9 cellular contexts compared by ENCODE assay signal in the genomic region with DNA sequence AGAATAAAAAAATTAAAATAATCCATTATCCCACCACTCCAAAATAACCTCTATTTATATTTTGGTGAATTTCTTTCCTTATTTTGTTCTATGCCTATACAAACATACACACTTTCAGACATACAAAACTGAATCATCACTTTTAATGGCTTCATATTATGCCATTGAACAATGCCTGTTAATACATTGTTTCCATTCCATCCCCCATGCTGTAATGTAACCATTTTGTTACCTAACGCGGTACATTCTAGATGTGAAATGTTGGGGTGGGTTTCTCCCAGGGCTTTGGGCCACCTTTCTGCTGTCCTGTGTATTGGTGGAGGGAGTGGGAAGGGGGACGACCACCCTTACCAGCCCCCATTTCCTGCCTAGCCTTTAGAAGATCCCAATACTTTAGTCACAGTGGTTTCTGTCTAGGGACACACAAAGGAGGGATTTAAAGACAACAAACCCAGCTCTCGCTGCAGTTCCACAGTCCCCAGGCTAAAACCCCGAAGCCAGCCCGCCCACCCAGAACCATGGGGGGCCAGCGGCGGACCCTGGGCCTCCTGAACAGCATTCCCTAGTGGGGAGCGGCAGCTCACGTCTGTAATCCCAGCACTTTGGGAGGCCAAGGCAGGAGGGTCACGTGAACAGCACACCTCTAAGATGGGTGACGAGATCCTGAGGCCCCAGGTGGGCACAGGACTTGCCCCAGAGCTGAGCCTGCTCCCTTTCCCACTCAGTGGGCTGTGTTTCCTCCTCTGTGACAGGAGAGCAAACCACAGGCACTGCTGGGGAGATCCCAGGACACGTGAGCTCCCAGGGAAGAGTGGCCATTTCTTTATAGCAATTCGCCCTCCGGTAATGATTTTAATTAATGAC. TPM values are rescaled to one million over a fixed set of nuclear protein-coding genes. Genes with fewer than 3 reads are reported as not detected.
DNase-seq lines count a peak whose midpoint lies in the region; TF ChIP-seq lines count a peak whose summit lies in the region.
"Had no signal": no experiment of that assay in that cellular context is flagged by ENCODE, and none has a peak within 500 bp of the region (broad histone marks: within the 10 kb centered on the region; RNA-seq: fewer than 3 reads in every experiment).

No MANE protein-coding gene starts in this region.

- H3K4me1 ChIP-seq in hepatocyte (ENCODE audit: insufficient read depth): peaks cover 39% of the 10 kb centered on the region
- H3K4me1 ChIP-seq in stomach: peaks cover 69 to 99% (median 82%) of the 10 kb centered on the region in 4 donors

- H3K27me3 ChIP-seq in hepatocyte (no peaks in the 10 kb centered on the region), stomach (no peaks in the 10 kb centered on the region)

- H3K4me3 ChIP-seq in hepatocyte: no peak overlapping the region
- no peak overlapping the region for H3K4me3 ChIP-seq in stomach

- DNase-seq in T-helper 1 cell (no peak), hepatocyte (ENCODE audit: low spot score) (no peak), stomach (no peak), NCI-H526 treated with DMSO at 0.1 percent for 48 hours (lab: John Stamatoyannopoulos, UW) (no peak), COLO668 (lab: John Stamatoyannopoulos, UW; ENCODE audit: unreplicated experiment) (no peak), HEK293T (ENCODE audit: extremely low spot score) (no peak)
- DNase-seq in activated T-helper 2 cell treated with anti-CD3 and anti-CD28 coated beads, Interferon-gamma antibody, Interleukin-2, Interleukin-4, amounts not matched to agents 10 μg/mL and 5 μg/mL and 100 μg/mL, durations not matched to agents 14 hours and 24 hours and 36 hours (ENCODE audit: low spot score): no peak
- DNase-seq: NCI-H1930 had no signal

- TF ChIP-seq CTCF in hepatocyte (IDR thresholded peaks at IDR 0.05; ENCODE audit: poor library complexity): no peak
- TF ChIP-seq CTCF in stomach (IDR thresholded peaks at IDR 0.05): no peak

- peaks cover 53% of the 10 kb centered on the region for H3K4me1 Mint-ChIP-seq in T-helper 1 cell treated with Interleukin-12 subunit alpha and Interleukin-12 subunit beta and Interleukin-4 antibody, amounts not matched to agents 30 μg/mL and 1 μg/mL, for 36 hours (ENCODE audit: low read depth)
- H3K4me1 Mint-ChIP-seq in activated T-helper 2 cell treated with anti-CD3 and anti-CD28 coated beads, Interferon-gamma antibody, Interleukin-2, Interleukin-4, amounts not matched to agents 10 μg/mL and 5 μg/mL and 100 μg/mL, durations not matched to agents 14 hours and 24 hours and 36 hours (ENCODE audit: low read depth): peaks cover 38% of the 10 kb centered on the region

- CTCF ChIA-PET in HEK293T (lab: Yijun Ruan, JAX): no interaction called here

- peak overlapping the region; percentile 66 for H3K4me3 Mint-ChIP-seq in T-helper 1 cell treated with Interleukin-12 subunit alpha and Interleukin-12 subunit beta and Interleukin-4 antibody, amounts not matched to agents 30 μg/mL and 1 μg/mL, for 36 hours
- peak overlapping the region; percentile 19 for H3K4me3 Mint-ChIP-seq in activated T-helper 2 cell treated with anti-CD3 and anti-CD28 coated beads, Interferon-gamma antibody, Interleukin-2, Interleukin-4, amounts not matched to agents 10 μg/mL and 5 μg/mL and 100 μg/mL, durations not matched to agents 14 hours and 24 hours and 36 hours (ENCODE audit: low read depth)

- peaks cover 16% of the 10 kb centered on the region for H3K36me3 Mint-ChIP-seq in T-helper 1 cell treated with Interleukin-12 subunit alpha and Interleukin-12 subunit beta and Interleukin-4 antibody, amounts not matched to agents 30 μg/mL and 1 μg/mL, for 36 hours (ENCODE audit: low read depth)
- H3K36me3 Mint-ChIP-seq in activated T-helper 2 cell treated with anti-CD3 and anti-CD28 coated beads, Interferon-gamma antibody, Interleukin-2, Interleukin-4, amounts not matched to agents 10 μg/mL and 5 μg/mL and 100 μg/mL, durations not matched to agents 14 hours and 24 hours and 36 hours (ENCODE audit: low read depth): peaks cover 11% of the 10 kb centered on the region

- peaks cover 99% of the 10 kb centered on the region for H3K79me2 ChIP-seq in hepatocyte

- TF ChIP-seq EP300 in stomach (IDR thresholded peaks at IDR 0.05): no peak

- H3K4me2 ChIP-seq in hepatocyte: peak overlapping the region; percentile 48

- H2AFZ ChIP-seq in hepatocyte: no peak overlapping the region

- H3K27ac Mint-ChIP-seq in T-helper 1 cell treated with Interleukin-12 subunit alpha and Interleukin-12 subunit beta and Interleukin-4 antibody, amounts not matched to agents 30 μg/mL and 1 μg/mL, for 36 hours: peak overlapping the region; percentile 86
- peak overlapping the region; percentile 73 for H3K27ac Mint-ChIP-seq in activated T-helper 2 cell treated with anti-CD3 and anti-CD28 coated beads, Interferon-gamma antibody, Interleukin-2, Interleukin-4, amounts not matched to agents 10 μg/mL and 5 μg/mL and 100 μg/mL, durations not matched to agents 14 hours and 24 hours and 36 hours

- H3K9me3 Mint-ChIP-seq in T-helper 1 cell treated with Interleukin-12 subunit alpha and Interleukin-12 subunit beta and Interleukin-4 antibody, amounts not matched to agents 30 μg/mL and 1 μg/mL, for 36 hours: no peaks in the 10 kb centered on the region
- no peaks in the 10 kb centered on the region for H3K9me3 Mint-ChIP-seq in activated T-helper 2 cell treated with anti-CD3 and anti-CD28 coated beads, Interferon-gamma antibody, Interleukin-2, Interleukin-4, amounts not matched to agents 10 μg/mL and 5 μg/mL and 100 μg/mL, durations not matched to agents 14 hours and 24 hours and 36 hours

- H4K20me1 ChIP-seq in hepatocyte (ENCODE audit: insufficient read depth, poor library complexity, severe bottlenecking): peaks cover 48% of the 10 kb centered on the region

- intact Hi-C loops in activated T-helper 2 cell treated with anti-CD3 and anti-CD28 coated beads, Interferon-gamma antibody, Interleukin-2, Interleukin-4, amounts not matched to agents 10 μg/mL and 5 μg/mL and 100 μg/mL, durations not matched to agents 14 hours and 24 hours and 36 hours (cut with micrococcal nuclease): no loop called here
- intact Hi-C loops in stomach (cut with DNase I; ENCODE audit: low total_unique reads): no loop called here

- no peaks in the 10 kb centered on the region for H3K9me2 ChIP-seq in hepatocyte (replicated peaks; ENCODE audit: insufficient read depth)

- no peaks in the 10 kb centered on the region for H3K36me3 ChIP-seq in hepatocyte (replicated peaks; ENCODE audit: insufficient read depth, low read depth)
- peaks cover 4 to 20% (median 12%) of the 10 kb centered on the region in 4 donors for H3K36me3 ChIP-seq in stomach

- peak overlapping the region; percentile 81 for H3K27ac ChIP-seq in hepatocyte
- H3K27ac ChIP-seq in stomach: peak overlapping the region; percentile 62 to 99 (median 86)

- POLR2A ChIA-PET in HEK293T (lab: Yijun Ruan, JAX): no interaction called here

- no peak for TF ChIP-seq POLR2A in stomach (IDR thresholded peaks at IDR 0.05)

- H3K27me3 Mint-ChIP-seq in T-helper 1 cell treated with Interleukin-12 subunit alpha and Interleukin-12 subunit beta and Interleukin-4 antibody, amounts not matched to agents 30 μg/mL and 1 μg/mL, for 36 hours (ENCODE audit: low read depth): no peaks in the 10 kb centered on the region
- H3K27me3 Mint-ChIP-seq in activated T-helper 2 cell treated with anti-CD3 and anti-CD28 coated beads, Interferon-gamma antibody, Interleukin-2, Interleukin-4, amounts not matched to agents 10 μg/mL and 5 μg/mL and 100 μg/mL, durations not matched to agents 14 hours and 24 hours and 36 hours (ENCODE audit: low read depth): no peaks in the 10 kb centered on the region

- WGBS in hepatocyte (ENCODE audit: low lambda C conversion rate, missing lambda C conversion rate): 73% methylated on average over 13 of the region's 15 CpGs
- 72 to 81% (median 76%) methylated on average over 11 to 15 of the region's 15 CpGs for WGBS in stomach, 5 donors

- H3K9me3 ChIP-seq in hepatocyte (ENCODE audit: low read depth) (no peaks in the 10 kb centered on the region), stomach (no peaks in the 10 kb centered on the region)

TF ChIP-seq in HEK293T, 16 proteins besides CTCF, POLR2A, EP300 and RAD21:
- no peak for TF ChIP-seq ARNT (IDR thresholded peaks at IDR 0.05)
- no peak for TF ChIP-seq LEF1 (IDR thresholded peaks at IDR 0.05; ENCODE audit: borderline replicate concordance)
- no peak for TF ChIP-seq L3MBTL2 (conservative IDR thresholded peaks at IDR 0.05)
- TF ChIP-seq FOXM1 (IDR thresholded peaks at IDR 0.05; ENCODE audit: borderline replicate concordance): no peak

RNA-seq across cellular contexts. Expression of gene STXBP1, which starts 56.9 kb away (rescaled TPM):
- total RNA-seq in activated T-helper 2 cell treated with anti-CD3 and anti-CD28 coated beads, Interferon-gamma antibody, Interleukin-2, Interleukin-4, amounts not matched to agents 10 μg/mL and 5 μg/mL and 100 μg/mL, durations not matched to agents 14 hours and 24 hours and 36 hours: 44.5 and 48.9 TPM in 2 replicates
- total RNA-seq in hepatocyte (10.7 and 27.6 TPM in 2 replicates), stomach (10 to 100 TPM; 14.9 to 77.7 (median 31.3) TPM)
- polyA plus RNA-seq in hepatocyte (18.0 and 22.6 TPM in 2 replicates), stomach (1 to 10 TPM; 5.2 to 8.7 (median 7.6) TPM)
